In genomic region chr12:12333980-12334709, GRCh38 we compare ENCODE assay signal across 7 cellular contexts. TPM values are rescaled to one million over a fixed set of nuclear protein-coding genes. Genes with fewer than 3 reads are reported as not detected.
DNase-seq lines count a peak whose midpoint lies in the region; ATAC-seq and TF ChIP-seq lines count a peak whose summit lies in the region.

No MANE protein-coding gene starts in this region.

- no peak overlapping the region for H2AFZ ChIP-seq in PC-9

- H3F3A ChIP-seq in PC-9 (ENCODE audit: insufficient read depth, low read depth): peaks cover 35% of the 10 kb centered on the region

- peak; percentile 78 for TF ChIP-seq CTCF in GM12874 (IDR thresholded peaks at IDR 0.05; ENCODE audit: insufficient read depth, low read depth, low read length)
- peak; percentile 89 for TF ChIP-seq CTCF in PC-9 (conservative IDR thresholded peaks at IDR 0.05)
- peak; percentile 77 for TF ChIP-seq CTCF in fibroblast of villous mesenchyme (IDR thresholded peaks at IDR 0.05; ENCODE audit: insufficient read depth, low read depth, low read length)
- TF ChIP-seq CTCF in progenitor cell of endocrine pancreas (IDR thresholded peaks at IDR 0.05; ENCODE audit: unreplicated experiment): peak; percentile 98

- H3K79me2 ChIP-seq in PC-9 (ENCODE audit: low read depth): peaks cover 5% of the 10 kb centered on the region; the same call in 1 of the 2 replicates

- H3K27ac Mint-ChIP-seq in progenitor cell of endocrine pancreas: no peak overlapping the region

- H3K4me3 Mint-ChIP-seq in progenitor cell of endocrine pancreas (ENCODE audit: low read depth): no peak overlapping the region

- H3K27me3 ChIP-seq in PC-9 (ENCODE audit: insufficient read depth, low read depth): no peaks in the 10 kb centered on the region

- no peaks in the 10 kb centered on the region for H3K9me3 ChIP-seq in PC-9 (ENCODE audit: insufficient read depth, low read depth)

- ATAC-seq in GM21786 (IDR thresholded peaks at IDR 0.05; ENCODE audit: unreplicated experiment): no peak

- no peaks in the 10 kb centered on the region for H3K27me3 Mint-ChIP-seq in progenitor cell of endocrine pancreas

- H3K4me1 Mint-ChIP-seq in progenitor cell of endocrine pancreas (ENCODE audit: low read depth): peaks cover 32% of the 10 kb centered on the region

- H3K9me2 ChIP-seq in PC-9 (ENCODE audit: insufficient read depth): no peaks in the 10 kb centered on the region

- no peak overlapping the region for H3K4me2 ChIP-seq in PC-9

- no peak overlapping the region for H3K27ac ChIP-seq in PC-9

- 0 out of 2 replicates have a peak, but pooled peaks cover 6% of the 10 kb centered on the region for H3K36me3 ChIP-seq in PC-9 (ENCODE audit: low read depth)

- CTCF ChIA-PET in PC-9 (lab: Charles Lee): interaction anchor here (0.5 to 1.7 kb wide), 7 partner anchors 10 to 363 kb away, joined by 3 to 4 read pairs (median 3); partner anchors contain the start of gene BORCS5

- H3K36me3 Mint-ChIP-seq in progenitor cell of endocrine pancreas (ENCODE audit: insufficient read depth): peaks cover 11% of the 10 kb centered on the region

- intact Hi-C loops in PC-9 (cut with micrococcal nuclease; ENCODE audit: unreplicated experiment): loop anchor here (1.0 to 10.0 kb wide), 13 partner anchors 15 to 829 kb away; partner anchors contain the start of genes BORCS5 and LRP6

- no TSS peak for BruUV-seq in PC-9 (replicated peaks; lab: Mats Ljungman, UMichigan)

- no peaks in the 10 kb centered on the region for H4K20me1 ChIP-seq in PC-9 (ENCODE audit: insufficient read depth)

- H3K4me3 ChIP-seq in PC-9 (no peak overlapping the region), fibroblast of villous mesenchyme (ENCODE audit: low read depth, low read length) (no peak overlapping the region)

- POLR2A ChIA-PET in PC-9 (lab: Charles Lee; ENCODE audit: unreplicated experiment): interaction anchor here (0.6 kb wide), 1 partner anchor 444 kb away, joined by 3 read pairs; no protein-coding TSS in a partner anchor

- DNase-seq in HK-2 (ENCODE audit: unreplicated experiment) (peak; percentile 53), PC-9 (peak in 1 of 2 experiments; percentile 57), fibroblast of villous mesenchyme (ENCODE audit: low read depth) (peak; percentile 61), progenitor cell of endocrine pancreas (ENCODE audit: low spot score, unreplicated experiment) (peak; percentile 46)
- peak; percentile 19 to 48 for DNase-seq in activated T-helper 1 cell treated with anti-CD3 and anti-CD28 coated beads, Interleukin-2, amount 50 U/mL, for 16 hours (ENCODE audit: low read depth in 1 of 2, low spot score in 1 of 2)

- H3K9me3 Mint-ChIP-seq in progenitor cell of endocrine pancreas (ENCODE audit: low read depth): no peaks in the 10 kb centered on the region

- peaks cover 43% of the 10 kb centered on the region for H3K4me1 ChIP-seq in PC-9 (replicated peaks; ENCODE audit: insufficient read depth)

RNA-seq across cellular contexts. Expression of gene MANSC1, which starts 15.9 kb away (rescaled TPM):
- total RNA-seq in PC-9 (2021): 25.5 and 32.0 TPM in 2 replicates
- total RNA-seq in fibroblast of villous mesenchyme: 2.3 and 4.7 TPM in 2 replicates
- total RNA-seq in progenitor cell of endocrine pancreas: 30.1 and 30.7 TPM in 2 replicates

RNA-seq across cellular contexts. Expression of gene BORCS5, which starts 22.7 kb away (rescaled TPM):
- total RNA-seq in PC-9 (2021) (18.2 and 19.7 TPM in 2 replicates), fibroblast of villous mesenchyme (6.9 and 10.6 TPM in 2 replicates), progenitor cell of endocrine pancreas (22.0 and 25.2 TPM in 2 replicates)
